Comparison of ENCODE assay signal across 6 cellular contexts in the genomic region with DNA sequence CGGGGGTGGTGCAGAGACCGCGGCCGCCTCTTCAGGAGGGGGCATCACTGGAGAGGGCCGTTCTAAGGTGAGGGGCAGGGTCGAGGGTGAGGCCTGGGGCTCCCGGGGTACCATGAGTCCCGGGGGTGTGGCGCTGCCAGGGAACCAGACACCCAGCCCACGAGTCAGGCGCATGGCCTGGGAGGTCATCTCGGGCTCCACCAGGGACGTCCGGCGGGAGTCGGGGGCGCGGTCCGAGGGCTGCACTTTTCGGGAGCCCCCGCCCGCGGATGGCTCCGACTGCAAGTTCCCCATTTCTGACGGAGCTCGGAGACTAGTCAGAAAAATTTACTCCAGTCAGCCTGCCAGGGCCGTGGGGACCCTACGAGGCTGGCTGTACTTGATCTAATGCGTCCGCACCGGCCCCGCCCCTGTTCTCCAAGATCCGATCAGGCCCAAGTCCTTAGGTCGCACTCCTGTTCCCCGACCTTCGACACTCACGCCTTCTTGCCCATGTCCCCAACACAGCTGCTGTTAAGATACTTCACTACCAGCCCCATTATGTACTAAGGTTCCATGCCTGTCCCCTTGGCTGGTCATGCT. TPM values are rescaled to one million over a fixed set of nuclear protein-coding genes. Genes with fewer than 3 reads are reported as not detected.
DNase-seq lines count a peak whose midpoint lies in the region; ATAC-seq and TF ChIP-seq lines count a peak whose summit lies in the region.

No MANE protein-coding gene starts in this region.

- peaks cover 15% of the 10 kb centered on the region for H3F3A ChIP-seq in GM23338 (replicated peaks; ENCODE audit: low read depth)

- H3K27ac Mint-ChIP-seq in GM23338: peak overlapping the region; percentile 36
- H3K27ac Mint-ChIP-seq in naive thymus-derived CD8-positive, alpha-beta T cell: peak overlapping the region in 6 of 10 donors; percentile 40 to 83 (median 68)

- no peak overlapping the region for H3K27ac ChIP-seq in GM23338 (ENCODE audit: low read depth)

- peak overlapping the region; percentile 79 for H2AFZ ChIP-seq in GM23338

- TF ChIP-seq CTCF in GM23338 (conservative IDR thresholded peaks at IDR 0.05; ENCODE audit: low read depth in 2 of 2): no peak

- peak overlapping the region; percentile 86 for H3K4me3 Mint-ChIP-seq in GM23338
- H3K4me3 Mint-ChIP-seq in naive thymus-derived CD8-positive, alpha-beta T cell: peak overlapping the region; percentile 81 to 97 (median 88)

- H3K4me2 ChIP-seq in GM23338: peak overlapping the region; percentile 95

- POLR2A ChIA-PET in naive thymus-derived CD8-positive, alpha-beta T cell (lab: Charles Lee): interaction anchor here (0.6 to 6.4 kb wide), 6 partner anchors 9 to 231 kb away, joined by 3 to 48 read pairs (median 4); a partner anchor contains a TSS

- H3K9me3 ChIP-seq in adipocyte (ENCODE audit: control insufficient read depth, low read length): no peaks in the 10 kb centered on the region

- peaks cover 43% of the 10 kb centered on the region for H3K27me3 Mint-ChIP-seq in GM23338 (ENCODE audit: insufficient read depth, low read depth, poor library complexity)
- H3K27me3 Mint-ChIP-seq in naive thymus-derived CD8-positive, alpha-beta T cell: peaks cover 10 to 51% (median 27%) of the 10 kb centered on the region in 5 donors

- peak overlapping the region; percentile 60 for H3K9ac ChIP-seq in adipocyte (ENCODE audit: low read length)

- H3K36me3 Mint-ChIP-seq in GM23338 (ENCODE audit: low read depth): peaks cover 36% of the 10 kb centered on the region
- H3K36me3 Mint-ChIP-seq in naive thymus-derived CD8-positive, alpha-beta T cell: peaks cover 0 to 44% (median 26%) of the 10 kb centered on the region in 3 donors

- peak; percentile 0 for ATAC-seq in GM23338
- no peak for ATAC-seq in naive thymus-derived CD8-positive, alpha-beta T cell
- no peak for ATAC-seq in GM21825 (IDR thresholded peaks at IDR 0.05; ENCODE audit: unreplicated experiment)

- H3K27me3 ChIP-seq in GM23338 (ENCODE audit: insufficient read depth) (peaks cover 24% of the 10 kb centered on the region), adipocyte (replicated peaks; ENCODE audit: control insufficient read depth, insufficient read depth, low read length) (no peaks in the 10 kb centered on the region)

- H3K4me1 ChIP-seq in GM23338 (ENCODE audit: insufficient read depth): peaks cover 6% of the 10 kb centered on the region
- peaks cover 19% of the 10 kb centered on the region for H3K4me1 ChIP-seq in adipocyte (ENCODE audit: control insufficient read depth, insufficient read depth, low read length)

- H3K36me3 ChIP-seq in GM23338 (ENCODE audit: insufficient read depth) (peaks cover 4% of the 10 kb centered on the region), adipocyte (ENCODE audit: control insufficient read depth, insufficient read depth, low read length, severe bottlenecking) (peaks cover 27% of the 10 kb centered on the region)

- H3K9me3 Mint-ChIP-seq in GM23338: no peaks in the 10 kb centered on the region; the same call in 2 of the 3 replicates
- H3K9me3 Mint-ChIP-seq in naive thymus-derived CD8-positive, alpha-beta T cell: no peaks in the 10 kb centered on the region

- DNase-seq in GM23338 (ENCODE audit: low spot score) (no peak), adipocyte (ENCODE audit: low read depth) (no peak), pons (ENCODE audit: low spot score) (no peak), hypothalamus (lab: John Stamatoyannopoulos, UW) (no peak)
- no peak for DNase-seq in naive thymus-derived CD8-positive, alpha-beta T cell

- H3K4me3 ChIP-seq in GM23338 (peak overlapping the region; percentile 96), adipocyte (ENCODE audit: low read length) (peak overlapping the region; percentile 76)

- H3K79me2 ChIP-seq in GM23338 (replicated peaks; ENCODE audit: insufficient read depth): peaks cover 10% of the 10 kb centered on the region

- H3K9me2 ChIP-seq in GM23338 (ENCODE audit: insufficient read depth): no peaks in the 10 kb centered on the region

- H3K4me1 Mint-ChIP-seq in GM23338: peaks cover 37% of the 10 kb centered on the region
- H3K4me1 Mint-ChIP-seq in naive thymus-derived CD8-positive, alpha-beta T cell: peaks cover 11 to 23% (median 21%) of the 10 kb centered on the region in 4 donors

- peaks cover 7% of the 10 kb centered on the region for H4K20me1 ChIP-seq in GM23338 (replicated peaks; ENCODE audit: insufficient read depth)

TF ChIP-seq in GM23338, 12 proteins besides CTCF, POLR2A, EP300 and RAD21:
- TF ChIP-seq POLR2AphosphoS5 (IDR thresholded peaks at IDR 0.05; ENCODE audit: low read depth): 0 out of 2 replicates have a peak, but pooled peaks have one; percentile 8
- no peak for TF ChIP-seq EZH2phosphoT487 (IDR thresholded peaks at IDR 0.05; ENCODE audit: unreplicated experiment)

RNA-seq across cellular contexts. Expression of a gene that starts 0.8 kb away (rescaled TPM):
- 0.14 and 0.70 TPM in 2 replicates for total RNA-seq in GM23338 (2014; rRNA removed; shearing (Covaris generic))
- polyA plus RNA-seq in GM23338 (2016; fragmentation: Nextera tagmentation; extraction: Ambion mirVana): 1.5 and 2.6 TPM in 2 replicates
- not detected for total RNA-seq in naive thymus-derived CD8-positive, alpha-beta T cell
- polyA plus RNA-seq in naive thymus-derived CD8-positive, alpha-beta T cell: not detected

RNA-seq across cellular contexts. Expression of a gene that starts 1.4 kb away (rescaled TPM):
- total RNA-seq in GM23338 (2014; rRNA removed; shearing (Covaris generic)): 3.9 TPM in 2 replicates
- 10.7 and 11.6 TPM in 2 replicates for polyA plus RNA-seq in GM23338 (2016; fragmentation: Nextera tagmentation; extraction: Ambion mirVana)
- 1 to 10 TPM; 1.8 to 2.6 TPM for total RNA-seq in naive thymus-derived CD8-positive, alpha-beta T cell
- polyA plus RNA-seq in naive thymus-derived CD8-positive, alpha-beta T cell: under 1 TPM in 2 of 3 donors, not detected in 1; 0.02 to 0.16 TPM

RNA-seq across cellular contexts. Expression of a gene that starts 12.7 kb away (rescaled TPM):
- total RNA-seq in GM23338 (2014; rRNA removed; shearing (Covaris generic)): 165 and 241 TPM in 2 replicates
- polyA plus RNA-seq in GM23338 (2016; fragmentation: Nextera tagmentation; extraction: Ambion mirVana): 129 and 138 TPM in 2 replicates
- total RNA-seq in naive thymus-derived CD8-positive, alpha-beta T cell: 10 to 100 TPM; 73.8 to 80.7 TPM
- polyA plus RNA-seq in naive thymus-derived CD8-positive, alpha-beta T cell: 100 to 1,000 TPM; 137 to 139 (median 137) TPM

RNA-seq across cellular contexts. Expression of a gene that starts 15.8 kb away (rescaled TPM):
- total RNA-seq in GM23338 (2014; rRNA removed; shearing (Covaris generic)): 4.3 and 5.7 TPM in 2 replicates
- polyA plus RNA-seq in GM23338 (2016; fragmentation: Nextera tagmentation; extraction: Ambion mirVana): 7.6 and 8.0 TPM in 2 replicates
- total RNA-seq in naive thymus-derived CD8-positive, alpha-beta T cell: 10 to 100 TPM; 39.6 to 45.0 TPM
- 10 to 100 TPM; 12.6 to 15.5 (median 15.4) TPM for polyA plus RNA-seq in naive thymus-derived CD8-positive, alpha-beta T cell

RNA-seq across cellular contexts. Expression of a gene that starts 39.0 kb away (rescaled TPM):
- 3.6 and 4.1 TPM in 2 replicates for total RNA-seq in GM23338 (2014; rRNA removed; shearing (Covaris generic))
- polyA plus RNA-seq in GM23338 (2016; fragmentation: Nextera tagmentation; extraction: Ambion mirVana): 1.5 and 1.6 TPM in 2 replicates
- total RNA-seq in naive thymus-derived CD8-positive, alpha-beta T cell: not detected
- polyA plus RNA-seq in naive thymus-derived CD8-positive, alpha-beta T cell: under 1 TPM in 1 of 3 donors, not detected in 2; 0.07 TPM
